1 cellular context compared by ENCODE assay signal in genomic region chr14:100755649-100756048, GRCh38.
TF ChIP-seq lines count a peak whose summit lies in the region.

No MANE protein-coding gene starts in this region.

TF ChIP-seq in K562, 482 proteins besides CTCF, POLR2A, EP300 and RAD21 (continues in another document):
- no peak for TF ChIP-seq BRF2 (IDR thresholded peaks at IDR 0.05; ENCODE audit: borderline replicate concordance, insufficient read depth, insufficient read length)
- TF ChIP-seq HDAC3 (IDR thresholded peaks at IDR 0.05; ENCODE audit: borderline replicate concordance, partially characterized antibody), result no peak
- no peak for TF ChIP-seq GABPB1 (CRISPR knock-in tag; IDR thresholded peaks at IDR 0.05)
- no peak for TF ChIP-seq SP2 (IDR thresholded peaks at IDR 0.05; ENCODE audit: extremely low read depth, low read depth, low read length, poor library complexity, severe bottlenecking)
- TF ChIP-seq ZNF324 (CRISPR knock-in tag; IDR thresholded peaks at IDR 0.05), result no peak
- TF ChIP-seq HSF4 (CRISPR knock-in tag; IDR thresholded peaks at IDR 0.05; ENCODE audit: borderline replicate concordance), result no peak
- TF ChIP-seq ZBTB12 (CRISPR knock-in tag; IDR thresholded peaks at IDR 0.05), result no peak
- TF ChIP-seq, protein P1, sequence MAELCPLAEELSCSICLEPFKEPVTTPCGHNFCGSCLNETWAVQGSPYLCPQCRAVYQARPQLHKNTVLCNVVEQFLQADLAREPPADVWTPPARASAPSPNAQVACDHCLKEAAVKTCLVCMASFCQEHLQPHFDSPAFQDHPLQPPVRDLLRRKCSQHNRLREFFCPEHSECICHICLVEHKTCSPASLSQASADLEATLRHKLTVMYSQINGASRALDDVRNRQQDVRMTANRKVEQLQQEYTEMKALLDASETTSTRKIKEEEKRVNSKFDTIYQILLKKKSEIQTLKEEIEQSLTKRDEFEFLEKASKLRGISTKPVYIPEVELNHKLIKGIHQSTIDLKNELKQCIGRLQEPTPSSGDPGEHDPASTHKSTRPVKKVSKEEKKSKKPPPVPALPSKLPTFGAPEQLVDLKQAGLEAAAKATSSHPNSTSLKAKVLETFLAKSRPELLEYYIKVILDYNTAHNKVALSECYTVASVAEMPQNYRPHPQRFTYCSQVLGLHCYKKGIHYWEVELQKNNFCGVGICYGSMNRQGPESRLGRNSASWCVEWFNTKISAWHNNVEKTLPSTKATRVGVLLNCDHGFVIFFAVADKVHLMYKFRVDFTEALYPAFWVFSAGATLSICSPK (IDR thresholded peaks at IDR 0.05; ENCODE audit: borderline replicate concordance), result no peak
- TF ChIP-seq MEF2A (IDR thresholded peaks at IDR 0.05; ENCODE audit: control insufficient read depth, low read depth, low read length), result no peak
- TF ChIP-seq ZFP36 (IDR thresholded peaks at IDR 0.05; ENCODE audit: low read depth, low read length, partially characterized antibody), result no peak
- no peak for TF ChIP-seq ZNF277 (CRISPR knock-in tag; IDR thresholded peaks at IDR 0.05; ENCODE audit: borderline replicate concordance)
- TF ChIP-seq, protein P2, sequence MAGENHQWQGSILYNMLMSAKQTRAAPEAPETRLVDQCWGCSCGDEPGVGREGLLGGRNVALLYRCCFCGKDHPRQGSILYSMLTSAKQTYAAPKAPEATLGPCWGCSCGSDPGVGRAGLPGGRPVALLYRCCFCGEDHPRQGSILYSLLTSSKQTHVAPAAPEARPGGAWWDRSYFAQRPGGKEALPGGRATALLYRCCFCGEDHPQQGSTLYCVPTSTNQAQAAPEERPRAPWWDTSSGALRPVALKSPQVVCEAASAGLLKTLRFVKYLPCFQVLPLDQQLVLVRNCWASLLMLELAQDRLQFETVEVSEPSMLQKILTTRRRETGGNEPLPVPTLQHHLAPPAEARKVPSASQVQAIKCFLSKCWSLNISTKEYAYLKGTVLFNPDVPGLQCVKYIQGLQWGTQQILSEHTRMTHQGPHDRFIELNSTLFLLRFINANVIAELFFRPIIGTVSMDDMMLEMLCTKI (IDR thresholded peaks at IDR 0.05; ENCODE audit: partially characterized antibody), result no peak
- TF ChIP-seq FUS (optimal IDR thresholded peaks at IDR 0.05; ENCODE audit: low read depth, low read length), result no peak
- TF ChIP-seq U2AF1 (optimal IDR thresholded peaks at IDR 0.05; ENCODE audit: low read depth, low read length), result no peak
- no peak for TF ChIP-seq YBX1 (IDR thresholded peaks at IDR 0.05)
- TF ChIP-seq, protein P3, sequence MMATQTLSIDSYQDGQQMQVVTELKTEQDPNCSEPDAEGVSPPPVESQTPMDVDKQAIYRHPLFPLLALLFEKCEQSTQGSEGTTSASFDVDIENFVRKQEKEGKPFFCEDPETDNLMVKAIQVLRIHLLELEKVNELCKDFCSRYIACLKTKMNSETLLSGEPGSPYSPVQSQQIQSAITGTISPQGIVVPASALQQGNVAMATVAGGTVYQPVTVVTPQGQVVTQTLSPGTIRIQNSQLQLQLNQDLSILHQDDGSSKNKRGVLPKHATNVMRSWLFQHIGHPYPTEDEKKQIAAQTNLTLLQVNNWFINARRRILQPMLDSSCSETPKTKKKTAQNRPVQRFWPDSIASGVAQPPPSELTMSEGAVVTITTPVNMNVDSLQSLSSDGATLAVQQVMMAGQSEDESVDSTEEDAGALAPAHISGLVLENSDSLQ (IDR thresholded peaks at IDR 0.05), result peak; percentile 80
- TF ChIP-seq PHTF2 (CRISPR knock-in tag; IDR thresholded peaks at IDR 0.05), result no peak
- TF ChIP-seq, protein P4, sequence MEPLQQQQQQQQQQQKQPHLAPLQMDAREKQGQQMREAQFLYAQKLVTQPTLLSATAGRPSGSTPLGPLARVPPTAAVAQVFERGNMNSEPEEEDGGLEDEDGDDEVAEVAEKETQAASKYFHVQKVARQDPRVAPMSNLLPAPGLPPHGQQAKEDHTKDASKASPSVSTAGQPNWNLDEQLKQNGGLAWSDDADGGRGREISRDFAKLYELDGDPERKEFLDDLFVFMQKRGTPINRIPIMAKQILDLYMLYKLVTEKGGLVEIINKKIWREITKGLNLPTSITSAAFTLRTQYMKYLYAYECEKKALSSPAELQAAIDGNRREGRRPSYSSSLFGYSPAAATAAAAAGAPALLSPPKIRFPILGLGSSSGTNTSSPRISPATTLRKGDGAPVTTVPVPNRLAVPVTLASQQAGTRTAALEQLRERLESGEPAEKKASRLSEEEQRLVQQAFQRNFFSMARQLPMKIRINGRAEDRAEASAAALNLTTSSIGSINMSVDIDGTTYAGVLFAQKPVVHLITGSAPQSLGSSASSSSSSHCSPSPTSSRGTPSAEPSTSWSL (CRISPR knock-in tag; IDR thresholded peaks at IDR 0.05; ENCODE audit: borderline replicate concordance), result no peak
- TF ChIP-seq SMAD3 (CRISPR knock-in tag; conservative IDR thresholded peaks at IDR 0.05), result no peak
- TF ChIP-seq HNRNPH1 (optimal IDR thresholded peaks at IDR 0.05; ENCODE audit: low read depth, low read length), result no peak
- TF ChIP-seq DACH1 (IDR thresholded peaks at IDR 0.05; ENCODE audit: partially characterized antibody), result no peak
- TF ChIP-seq SMARCA4 (IDR thresholded peaks at IDR 0.05), result peak; percentile 87
- no peak for TF ChIP-seq TAF7 (tag; IDR thresholded peaks at IDR 0.05)
- TF ChIP-seq HDAC1 (IDR thresholded peaks at IDR 0.05), result peak in 1 of 2 experiments; percentile 55; a peak in 1 of 4 replicates
- TF ChIP-seq PTTG1 (tag; IDR thresholded peaks at IDR 0.05; ENCODE audit: low read depth), result no peak
- peak; percentile 25; the same call in 1 of the 2 replicates for TF ChIP-seq CTBP1 (IDR thresholded peaks at IDR 0.05; ENCODE audit: borderline replicate concordance)
- no peak for TF ChIP-seq CBX2 (IDR thresholded peaks at IDR 0.05; ENCODE audit: insufficient read depth, low read length, poor library complexity, severe bottlenecking)
- no peak for TF ChIP-seq PATZ1 (CRISPR knock-in tag; IDR thresholded peaks at IDR 0.05; ENCODE audit: borderline replicate concordance)
- TF ChIP-seq ZNF780A (CRISPR knock-in tag; IDR thresholded peaks at IDR 0.05), result no peak
- TF ChIP-seq HOMEZ (CRISPR knock-in tag; IDR thresholded peaks at IDR 0.05), result no peak
- no peak for TF ChIP-seq ZNF778 (CRISPR knock-in tag; IDR thresholded peaks at IDR 0.05)
- TF ChIP-seq PRMT5 (CRISPR knock-in tag; IDR thresholded peaks at IDR 0.05), result no peak
- TF ChIP-seq PYGO2 (tag; IDR thresholded peaks at IDR 0.05), result no peak
- TF ChIP-seq NR2C2 (CRISPR knock-in tag; IDR thresholded peaks at IDR 0.05), result no peak
- TF ChIP-seq NR2C2 (tag; IDR thresholded peaks at IDR 0.05), result no peak
- no peak for TF ChIP-seq ELK1 (CRISPR knock-in tag; IDR thresholded peaks at IDR 0.05)
- no peak for TF ChIP-seq ILK (tag; IDR thresholded peaks at IDR 0.05; ENCODE audit: borderline replicate concordance, low read depth)
- TF ChIP-seq TAF1 (IDR thresholded peaks at IDR 0.05; ENCODE audit: control insufficient read depth, extremely low read depth, insufficient read depth, low read length, severe bottlenecking), result no peak
- TF ChIP-seq EZH2 (IDR thresholded peaks at IDR 0.05; ENCODE audit: borderline replicate concordance, low read depth, low read length), result no peak
- TF ChIP-seq KDM5B (IDR thresholded peaks at IDR 0.05; ENCODE audit: insufficient replicate concordance, low read depth, low read length), result no peak
- TF ChIP-seq NR1H2 (CRISPR knock-in tag; IDR thresholded peaks at IDR 0.05), result no peak
- TF ChIP-seq ZNF239 (CRISPR knock-in tag; IDR thresholded peaks at IDR 0.05), result no peak
- TF ChIP-seq SRSF7 (optimal IDR thresholded peaks at IDR 0.05; ENCODE audit: low read depth, low read length), result no peak
- no peak for TF ChIP-seq ZNF232 (CRISPR knock-in tag; IDR thresholded peaks at IDR 0.05)
- TF ChIP-seq, protein P5, sequence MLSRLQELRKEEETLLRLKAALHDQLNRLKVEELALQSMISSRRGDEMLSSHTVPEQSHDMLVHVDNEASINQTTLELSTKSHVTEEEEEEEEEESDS (CRISPR knock-in tag; IDR thresholded peaks at IDR 0.05), result no peak
- TF ChIP-seq BCL6 (CRISPR knock-in tag; IDR thresholded peaks at IDR 0.05), result no peak
- TF ChIP-seq SREBF1 (IDR thresholded peaks at IDR 0.05; ENCODE audit: borderline replicate concordance, low read depth, low read length), result no peak
- TF ChIP-seq RBM22 (IDR thresholded peaks at IDR 0.05; ENCODE audit: low read depth, low read length, poor library complexity, severe bottlenecking), result no peak
- TF ChIP-seq ZNF699 (CRISPR knock-in tag; IDR thresholded peaks at IDR 0.05; ENCODE audit: insufficient replicate concordance), result no peak
- no peak for TF ChIP-seq CAMTA2 (CRISPR knock-in tag; conservative IDR thresholded peaks at IDR 0.05)
- no peak for TF ChIP-seq IFI16 (CRISPR knock-in tag; IDR thresholded peaks at IDR 0.05)
- TF ChIP-seq CLOCK (CRISPR knock-in tag; IDR thresholded peaks at IDR 0.05; ENCODE audit: borderline replicate concordance), result no peak
- TF ChIP-seq ZBTB7A (IDR thresholded peaks at IDR 0.05; ENCODE audit: borderline replicate concordance, control insufficient read depth, low read depth, low read length), result no peak
